Comparison of ENCODE assay signal across 8 cellular contexts in the genomic region with DNA sequence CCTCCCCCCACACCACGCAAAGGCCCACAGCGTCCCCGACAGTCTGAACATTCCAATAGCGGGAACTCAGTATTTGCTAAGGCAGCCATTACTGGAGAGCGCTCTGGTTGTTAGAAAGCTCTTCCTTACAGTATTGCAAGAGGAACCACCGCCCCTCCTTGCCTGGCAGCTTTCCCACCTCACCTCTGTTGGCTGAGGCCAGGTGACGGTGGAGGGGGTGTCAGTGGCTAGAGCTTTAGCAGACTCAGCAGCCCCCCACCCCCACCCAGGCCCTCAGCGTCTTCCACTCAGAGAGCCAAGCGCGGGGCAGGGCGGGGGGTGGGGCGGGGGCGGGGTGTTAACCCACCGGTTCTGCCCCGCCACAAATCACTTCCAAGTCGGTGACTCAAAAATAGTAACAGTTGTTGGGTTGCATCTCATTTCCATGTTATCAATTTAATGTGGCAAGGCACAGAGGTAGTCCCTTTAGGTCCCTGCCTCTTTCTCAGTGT. TPM values are rescaled to one million over a fixed set of nuclear protein-coding genes. Genes with fewer than 3 reads are reported as not detected.
DNase-seq lines count a peak whose midpoint lies in the region; ATAC-seq, FAIRE-seq and TF ChIP-seq lines count a peak whose summit lies in the region.

No MANE protein-coding gene starts in this region.

- peaks cover 73 to 88% (median 75%) of the 10 kb centered on the region in 4 donors for H3K4me1 ChIP-seq in upper lobe of left lung

- H3K27ac ChIP-seq in coronary artery (peak overlapping the region; percentile 92 to 98), upper lobe of left lung (peak overlapping the region; percentile 91 to 98 (median 93))

- DNase-seq in EL (peak; percentile 56), MG63 (no peak), SK-N-DZ (ENCODE audit: low spot score) (peak; percentile 72), coronary artery (ENCODE audit: low spot score) (no peak), mesothelial cell of epicardium (ENCODE audit: low spot score in 2 of 2, unreplicated experiment in 2 of 2) (peak in 1 of 2 experiments; percentile 69), upper lobe of left lung (peak; percentile 39 to 76), cerebellum (ENCODE audit: low spot score) (no peak), D721Med (ENCODE audit: insufficient read length, low spot score) (no peak)

- H3K9me3 ChIP-seq in MG63 (no peaks in the 10 kb centered on the region), upper lobe of left lung (no peaks in the 10 kb centered on the region)

- H3K36me3 ChIP-seq in MG63 (peaks cover 4% of the 10 kb centered on the region), upper lobe of left lung (no peaks in the 10 kb centered on the region)

- H3K27ac Mint-ChIP-seq in mesothelial cell of epicardium = peak overlapping the region; percentile 97

- H3K4me1 Mint-ChIP-seq in mesothelial cell of epicardium = peaks cover 51% of the 10 kb centered on the region

- H3K27me3 ChIP-seq in MG63 (no peaks in the 10 kb centered on the region), upper lobe of left lung (peaks cover 0 to 9% (median 3%) of the 10 kb centered on the region in 4 donors)

- peak in 1 of 4 donors; percentile 2 for TF ChIP-seq EP300 in upper lobe of left lung (IDR thresholded peaks at IDR 0.05)

- H3K4me3 Mint-ChIP-seq in mesothelial cell of epicardium = peak overlapping the region; percentile 86

- no peak for FAIRE-seq in D721Med (lab: Jason Lieb, UNC)

- 0 out of 2 replicates have a peak overlapping the region, but pooled peaks have one; percentile 14 for H3K4me3 ChIP-seq in MG63
- H3K4me3 ChIP-seq in coronary artery = peak overlapping the region; percentile 79
- peak overlapping the region in 3 of 4 donors; percentile 85 to 92 (median 85) for H3K4me3 ChIP-seq in upper lobe of left lung

- no peak for ATAC-seq in upper lobe of left lung (ENCODE audit: low FRiP score in 2 of 2)

- TF ChIP-seq CTCF in coronary artery (IDR thresholded peaks at IDR 0.05) (no peak), mesothelial cell of epicardium (IDR thresholded peaks at IDR 0.05; ENCODE audit: unreplicated experiment) (no peak), upper lobe of left lung (IDR thresholded peaks at IDR 0.05) (no peak), D721Med (IDR thresholded peaks at IDR 0.05; ENCODE audit: insufficient read depth, missing control alignments) (no peak)

- H3K27me3 Mint-ChIP-seq in mesothelial cell of epicardium (ENCODE audit: low read depth) = peaks cover 10% of the 10 kb centered on the region

- 3 to 7% methylated on average over 11 to 14 of the region's 16 CpGs for WGBS in upper lobe of left lung, 2 donors

- TF ChIP-seq POLR2A in upper lobe of left lung (IDR thresholded peaks at IDR 0.05) = no peak

- no peaks in the 10 kb centered on the region for H3K36me3 Mint-ChIP-seq in mesothelial cell of epicardium

- no peaks in the 10 kb centered on the region for H3K9me3 Mint-ChIP-seq in mesothelial cell of epicardium

RNA-seq across cellular contexts. Expression of a gene that starts 2.3 kb away (rescaled TPM):
- 16.5 and 54.1 TPM in 2 replicates for total RNA-seq in MG63 (2014; rRNA removed; shearing (Covaris generic); ENCODE audit: low replicate concordance)
- 23.6 and 40.7 TPM in 2 replicates for polyA plus RNA-seq in SK-N-DZ (2014; cell fraction: cytosol; rRNA removed)
- 63.4 and 64.3 TPM in 2 replicates for polyA plus RNA-seq in SK-N-DZ (2014; cell fraction: nucleus; rRNA removed)
- total RNA-seq in mesothelial cell of epicardium = 35.9 to 38.2 TPM (median 37.8 TPM) in 3 replicates
- total RNA-seq in upper lobe of left lung = 10 to 100 TPM; 18.4 to 93.2 (median 28.4) TPM
- total RNA-seq in cerebellum = 5.0 TPM

RNA-seq across cellular contexts. Expression of a gene that starts 2.6 kb away (rescaled TPM):
- 5.7 TPM in 1 of 2 replicates, not detected in the other for total RNA-seq in MG63 (2014; rRNA removed; shearing (Covaris generic); ENCODE audit: low replicate concordance)
- 35.0 and 43.0 TPM in 2 replicates for polyA plus RNA-seq in SK-N-DZ (2014; cell fraction: cytosol; rRNA removed)
- polyA plus RNA-seq in SK-N-DZ (2014; cell fraction: nucleus; rRNA removed) = 23.4 and 33.9 TPM in 2 replicates
- total RNA-seq in mesothelial cell of epicardium (2.0 to 2.3 TPM (median 2.1 TPM) in 3 replicates), upper lobe of left lung (1 to 10 TPM in 4 of 6 donors, under 1 TPM in 2; 0.30 to 2.2 (median 1.4) TPM), cerebellum (0.91 TPM)

RNA-seq across cellular contexts. Expression of a gene that starts 3.3 kb away (rescaled TPM):
- 9.2 and 9.3 TPM in 2 replicates for total RNA-seq in MG63 (2014; rRNA removed; shearing (Covaris generic); ENCODE audit: low replicate concordance)
- polyA plus RNA-seq in SK-N-DZ (2014; cell fraction: cytosol; rRNA removed) = 7.9 and 10.8 TPM in 2 replicates
- 64.4 and 94.2 TPM in 2 replicates for polyA plus RNA-seq in SK-N-DZ (2014; cell fraction: nucleus; rRNA removed)
- 20.5 to 23.1 TPM (median 20.9 TPM) in 3 replicates for total RNA-seq in mesothelial cell of epicardium
- 10 to 100 TPM in 1 of 6 donors, 1 to 10 TPM in 5; 1.7 to 37.7 (median 4.3) TPM for total RNA-seq in upper lobe of left lung
- 13.0 TPM for total RNA-seq in cerebellum

RNA-seq across cellular contexts. Expression of a gene that starts 20.0 kb away (rescaled TPM):
- 1.4 and 4.0 TPM in 2 replicates for total RNA-seq in MG63 (2014; rRNA removed; shearing (Covaris generic); ENCODE audit: low replicate concordance)
- 13.0 and 26.2 TPM in 2 replicates for polyA plus RNA-seq in SK-N-DZ (2014; cell fraction: cytosol; rRNA removed)
- polyA plus RNA-seq in SK-N-DZ (2014; cell fraction: nucleus; rRNA removed) = 47.1 and 58.4 TPM in 2 replicates
- 30.6 to 33.7 TPM (median 33.4 TPM) in 3 replicates for total RNA-seq in mesothelial cell of epicardium
- 100 to 1,000 TPM in 1 of 6 donors, 10 to 100 TPM in 5; 12.4 to 104 (median 15.2) TPM for total RNA-seq in upper lobe of left lung
- total RNA-seq in cerebellum = 13.8 TPM

Comparison
In these comparisons a context has a peak if more than half of its experiments do, and no peak if none do; other contexts are left out.
1. DNase-seq: peak in EL (single experiment), SK-N-DZ (single experiment) and upper lobe of left lung (2 of 2); none in MG63 (single experiment), coronary artery (single experiment), cerebellum (single experiment) and D721Med (single experiment).
2. H3K4me3 ChIP-seq: peak in every context shown above with its lines; median percentile 85 in upper lobe of left lung; 79 in coronary artery; 14 in MG63.